ENCODE assay signal across 8 cellular contexts in genomic region chr2:135742307-135742838, GRCh38. TPM values are rescaled to one million over a fixed set of nuclear protein-coding genes. Genes with fewer than 3 reads are reported as not detected.
A peak's percentile ranks its signal among the peaks of the same experiment; 100 is the strongest.
DNase-seq lines count a peak whose midpoint lies in the region; ATAC-seq and TF ChIP-seq lines count a peak whose summit lies in the region.

No MANE protein-coding gene starts in this region.

- DNase-seq in AG09319 (ENCODE audit: extremely low read depth, low read depth) (peak; percentile 30), NCI-H2227 (lab: John Stamatoyannopoulos, UW; ENCODE audit: unreplicated experiment) (peak; percentile 74), epithelial cell of proximal tubule (ENCODE audit: low read depth) (peak; percentile 36)
- peak; percentile 84 for DNase-seq in activated CD4-positive, alpha-beta T cell treated with anti-CD3 and anti-CD28 coated beads, Interleukin-2, amount 10 ng/mL, durations not matched to agents 24 days and 14 days

- H3K36me3 ChIP-seq in mucosa of stomach (ENCODE audit: control insufficient read depth, insufficient read depth, low read length) (no peaks in the 10 kb centered on the region), thymus (ENCODE audit: control insufficient read depth, insufficient read depth) (peaks cover 4% of the 10 kb centered on the region)

- no peaks in the 10 kb centered on the region for H3K27me3 Mint-ChIP-seq in activated CD4-positive, alpha-beta T cell treated with anti-CD3 and anti-CD28 coated beads, Interleukin-2, amount 10 ng/mL, durations not matched to agents 24 days and 14 days

- whole genome bisulfite sequencing in thymus: under 1% methylated on average over 35 of the region's 35 CpGs

- H3K9me3 Mint-ChIP-seq in activated CD4-positive, alpha-beta T cell treated with anti-CD3 and anti-CD28 coated beads, Interleukin-2, amount 10 ng/mL, durations not matched to agents 24 days and 14 days: peaks cover 4% of the 10 kb centered on the region

- H3K4me3 ChIP-seq in epithelial cell of proximal tubule (ENCODE audit: low read depth, low read length): peak overlapping the region; percentile 78
- peak overlapping the region; percentile 92 for H3K4me3 ChIP-seq in mucosa of stomach (ENCODE audit: low read length)
- H3K4me3 ChIP-seq in thymus (ENCODE audit: low read length): peak overlapping the region; percentile 93

- H3K4me1 ChIP-seq in mucosa of stomach (ENCODE audit: control insufficient read depth, insufficient read depth, low read length) (no peaks in the 10 kb centered on the region), thymus (ENCODE audit: control insufficient read depth, insufficient read depth, low read length) (no peaks in the 10 kb centered on the region)

- H3K9ac ChIP-seq in mucosa of stomach (ENCODE audit: low read length): peak overlapping the region; percentile 100

- peak overlapping the region; percentile 99 for H3K27ac ChIP-seq in thymus (ENCODE audit: low read depth)

- H3K27me3 ChIP-seq in mucosa of stomach (ENCODE audit: control insufficient read depth, insufficient read depth, low read length): no peaks in the 10 kb centered on the region
- no peaks in the 10 kb centered on the region for H3K27me3 ChIP-seq in thymus (ENCODE audit: control insufficient read depth, insufficient read depth)

- peaks cover 24% of the 10 kb centered on the region for H3K36me3 Mint-ChIP-seq in activated CD4-positive, alpha-beta T cell treated with anti-CD3 and anti-CD28 coated beads, Interleukin-2, amount 10 ng/mL, durations not matched to agents 24 days and 14 days (ENCODE audit: low read depth)

- H3K4me3 Mint-ChIP-seq in activated CD4-positive, alpha-beta T cell treated with anti-CD3 and anti-CD28 coated beads, Interleukin-2, amount 10 ng/mL, durations not matched to agents 24 days and 14 days: peak overlapping the region; percentile 99

- H3K9me3 ChIP-seq in mucosa of stomach (ENCODE audit: control insufficient read depth, low read length) (no peaks in the 10 kb centered on the region), thymus (ENCODE audit: control insufficient read depth) (no peaks in the 10 kb centered on the region)

- TF ChIP-seq CTCF in AG09319 (IDR thresholded peaks at IDR 0.05; ENCODE audit: low read depth, low read length) (no peak), epithelial cell of proximal tubule (conservative IDR thresholded peaks at IDR 0.05; ENCODE audit: low read depth, low read length) (no peak)

- ATAC-seq in GM18499 (IDR thresholded peaks at IDR 0.05; ENCODE audit: insufficient read depth, unreplicated experiment) (peak; percentile 2), HG02943 (IDR thresholded peaks at IDR 0.05; ENCODE audit: low read depth, unreplicated experiment) (peak; percentile 24)

- peak overlapping the region; percentile 100 for H3K27ac Mint-ChIP-seq in activated CD4-positive, alpha-beta T cell treated with anti-CD3 and anti-CD28 coated beads, Interleukin-2, amount 10 ng/mL, durations not matched to agents 24 days and 14 days

- H3K4me1 Mint-ChIP-seq in activated CD4-positive, alpha-beta T cell treated with anti-CD3 and anti-CD28 coated beads, Interleukin-2, amount 10 ng/mL, durations not matched to agents 24 days and 14 days: peaks cover 38% of the 10 kb centered on the region

- intact Hi-C loops in activated CD4-positive, alpha-beta T cell treated with anti-CD3 and anti-CD28 coated beads, Interleukin-2, amount 10 ng/mL, durations not matched to agents 24 days and 14 days (cut with micrococcal nuclease): loop anchor here (5.0 kb wide), 2 partner anchors 80 to 640 kb away; no protein-coding TSS in a partner anchor

RNA-seq across cellular contexts. Expression of gene UBXN4, which starts 0.7 kb away (rescaled TPM):
- 116 and 127 TPM in 2 replicates for total RNA-seq in activated CD4-positive, alpha-beta T cell treated with anti-CD3 and anti-CD28 coated beads, Interleukin-2, amount 10 ng/mL, durations not matched to agents 24 days and 14 days
- total RNA-seq in epithelial cell of proximal tubule: 47.2 and 50.2 TPM in 2 replicates
- polyA plus RNA-seq in thymus: 98.1 TPM

Comparison
In these comparisons a context has a peak if more than half of its experiments do, and no peak if none do; other contexts are left out.
1. Peak in every context shown above with its lines: DNase-seq, ATAC-seq, H3K4me3 ChIP-seq and H3K27ac ChIP-seq.
2. DNase-seq: peak in every context shown above with its lines; median percentile 84 in activated CD4-positive, alpha-beta T cell treated with anti-CD3 and anti-CD28 coated beads, Interleukin-2, amount 10 ng/mL, durations not matched to agents 24 days and 14 days; 74 in NCI-H2227; 36 in epithelial cell of proximal tubule; 30 in AG09319.